In genomic region chr2:230152334-230152733, GRCh38 we compare ENCODE assay signal across 31 cellular contexts.
"Had no signal": no experiment of that assay in that cellular context is flagged by ENCODE, and none has a peak within 500 bp of the region (broad histone marks: within the 10 kb centered on the region; RNA-seq: fewer than 3 reads in every experiment).

No MANE protein-coding gene starts in this region.

- ATAC-seq: naive thymus-derived CD4-positive, alpha-beta T cell; natural killer cell; psoas muscle; right cardiac atrium; sciatic nerve; stimulated activated memory B cell treated with anti-CD40 and anti-IgM and Interleukin-4, amounts not matched to agents 10 μg/mL and 1 μg/mL and 100 μg/mL, for 72 hours had no signal

- H3K9me3 Mint-ChIP-seq: natural killer cell had no signal

- H3K27ac ChIP-seq: neural progenitor cell, ovary, parathyroid adenoma, psoas muscle, skin epidermis, spleen, stomach, thoracic aorta, thyroid gland, tibial nerve, upper lobe of left lung, vagina had no signal

- H3K4me3 Mint-ChIP-seq: naive thymus-derived CD4-positive, alpha-beta T cell; natural killer cell; nephron; neural progenitor cell; stimulated activated memory B cell treated with anti-CD40 and anti-IgM and Interleukin-4, amounts not matched to agents 10 μg/mL and 1 μg/mL and 100 μg/mL, for 72 hours; stimulated activated naive CD8-positive, alpha-beta T cell treated with anti-CD3 and anti-CD28 coated beads, Interleukin-15, Interleukin-2, amounts not matched to agents 100 ng/mL and 50 ng/mL, for 24 hours had no signal

- H3K4me3 ChIP-seq: neural progenitor cell, ovary, psoas muscle, skin epidermis, smooth muscle cell, spleen, stomach, thoracic aorta, thyroid gland, tibial nerve, upper lobe of left lung, vagina had no signal

- H3K79me2 ChIP-seq: parathyroid adenoma had no signal

- H3K4me1 ChIP-seq: neural progenitor cell, psoas muscle, stomach, thyroid gland, tibial nerve, vagina had no signal

- H3K27me3 ChIP-seq: neural progenitor cell, ovary, spleen, stomach, thyroid gland, tibial nerve, upper lobe of left lung, vagina had no signal

- H3K36me3 Mint-ChIP-seq: natural killer cell, neural progenitor cell had no signal

- H3K4me1 Mint-ChIP-seq: natural killer cell had no signal

- FAIRE-seq: urothelium cell line had no signal

- H3K4me2 ChIP-seq: neural progenitor cell, smooth muscle cell had no signal

- H2AFZ ChIP-seq: neural progenitor cell, parathyroid adenoma had no signal

- DNase-seq: naive thymus-derived CD4-positive, alpha-beta T cell; natural killer cell; occipital lobe; ovary; posterior cingulate gyrus; psoas muscle; right cardiac atrium; spleen; stimulated activated CD4-positive, alpha-beta T cell treated with anti-CD3 and anti-CD28 coated beads, Interleukin-12 subunit alpha, Interleukin-12 subunit beta, amount 100 ng/mL, for 4 hours; stimulated activated CD4-positive, alpha-beta T cell treated with anti-CD3 and anti-CD28 coated beads, Interleukin-1b, Interleukin-23, amount 100 ng/mL, for 48 hours; stimulated activated CD4-positive, alpha-beta T cell treated with anti-CD3 and anti-CD28 coated beads, Interleukin-4, amount 100 ng/mL, for 1 hour; stimulated activated CD4-positive, alpha-beta T cell treated with anti-CD3 and anti-CD28 coated beads, Interleukin-4, amount 100 ng/mL, for 4 hours; stimulated activated CD8-positive, alpha-beta memory T cell treated with anti-CD3 and anti-CD28 coated beads, Interleukin-4, amount 100 ng/mL, for 48 hours; stimulated activated naive CD4-positive, alpha-beta T cell treated with Interleukin-2 at 50 U/mL for 16 hours; stomach; thyroid gland; trophoblast cell; upper lobe of left lung had no signal

- H3K27ac Mint-ChIP-seq: naive thymus-derived CD4-positive, alpha-beta T cell; natural killer cell; neural progenitor cell; progenitor cell of endocrine pancreas; stimulated activated memory B cell treated with anti-CD40 and anti-IgM and Interleukin-4, amounts not matched to agents 10 μg/mL and 1 μg/mL and 100 μg/mL, for 72 hours; stimulated activated naive CD8-positive, alpha-beta T cell treated with anti-CD3 and anti-CD28 coated beads, Interleukin-15, Interleukin-2, amounts not matched to agents 100 ng/mL and 50 ng/mL, for 24 hours had no signal

- H3K36me3 ChIP-seq: neural progenitor cell, ovary, spleen, stomach, thoracic aorta, thyroid gland, tibial nerve, upper lobe of left lung, vagina had no signal

- H3K27me3 Mint-ChIP-seq: naive thymus-derived CD4-positive, alpha-beta T cell; progenitor cell of endocrine pancreas; stimulated activated memory B cell treated with anti-CD40 and anti-IgM and Interleukin-4, amounts not matched to agents 10 μg/mL and 1 μg/mL and 100 μg/mL, for 72 hours; stimulated activated naive CD8-positive, alpha-beta T cell treated with anti-CD3 and anti-CD28 coated beads, Interleukin-15, Interleukin-2, amounts not matched to agents 100 ng/mL and 50 ng/mL, for 24 hours had no signal

- H3K9ac ChIP-seq: neural progenitor cell, parathyroid adenoma had no signal

- H3K9me3 ChIP-seq: ovary, thyroid gland, upper lobe of left lung, vagina had no signal
